ENCODE assay signal across 11 cellular contexts in the genomic region with DNA sequence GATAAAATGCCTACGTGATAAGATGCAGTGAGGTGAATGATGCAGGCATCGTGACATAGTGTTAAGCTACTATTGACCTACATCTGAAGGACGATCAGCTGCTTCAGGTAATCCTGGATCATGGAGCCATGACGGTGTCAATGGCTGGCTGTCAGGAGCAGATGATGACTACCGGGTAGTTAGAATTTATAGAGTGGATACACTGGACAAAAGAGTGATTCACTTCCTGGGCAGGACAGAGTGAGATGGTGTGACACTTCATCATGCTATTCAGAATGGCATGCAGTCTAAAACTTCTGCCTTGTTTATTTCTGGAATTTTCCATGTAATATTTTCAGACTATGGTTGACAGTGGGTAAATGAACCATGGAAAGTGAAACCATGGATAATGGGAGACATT. TPM values are rescaled to one million over a fixed set of nuclear protein-coding genes. Genes with fewer than 3 reads are reported as not detected.
A peak's percentile ranks its signal among the peaks of the same experiment; 100 is the strongest.
DNase-seq lines count a peak whose midpoint lies in the region; ATAC-seq, FAIRE-seq and TF ChIP-seq lines count a peak whose summit lies in the region.
"Had no signal": no experiment of that assay in that cellular context is flagged by ENCODE, and none has a peak within 500 bp of the region (broad histone marks: within the 10 kb centered on the region; RNA-seq: fewer than 3 reads in every experiment).

No MANE protein-coding gene starts in this region.

- H3K36me3 ChIP-seq in bronchial epithelial cell (ENCODE audit: control insufficient read depth, insufficient read depth, low read length), result no peaks in the 10 kb centered on the region
- H3K36me3 ChIP-seq: heart right ventricle had no signal

- peak; percentile 33; the same call in 1 of the 2 replicates for TF ChIP-seq EP300 in Ishikawa (IDR thresholded peaks at IDR 0.05; ENCODE audit: borderline replicate concordance)

- no peak overlapping the region for H3K4me3 ChIP-seq in bronchial epithelial cell (ENCODE audit: low read depth, low read length)
- H3K4me3 ChIP-seq: GM12878, heart right ventricle had no signal

- TF ChIP-seq CTCF in bronchial epithelial cell (IDR thresholded peaks at IDR 0.05; ENCODE audit: insufficient read depth, low read length, severe bottlenecking), result no peak

- TF ChIP-seq RAD21 in Ishikawa (IDR thresholded peaks at IDR 0.05; ENCODE audit: low read depth), result no peak

- FAIRE-seq in bronchial epithelial cell (lab: Jason Lieb, UNC), result peak; percentile 86
- FAIRE-seq: GM12878 had no signal

- no peak for ATAC-seq in GM18858 (IDR thresholded peaks at IDR 0.05; ENCODE audit: unreplicated experiment)
- ATAC-seq: GM12878, heart right ventricle had no signal

- H3K27me3 ChIP-seq in bronchial epithelial cell (ENCODE audit: control insufficient read depth, insufficient read depth, low read length), result no peaks in the 10 kb centered on the region
- H3K27me3 ChIP-seq: heart right ventricle had no signal

- DNase-seq in AG20443 (ENCODE audit: low spot score) (peak; percentile 67), bronchial epithelial cell (ENCODE audit: low read depth) (peak; percentile 93), kidney tubule cell (ENCODE audit: low spot score) (peak; percentile 93), retina (no peak), superior temporal gyrus (ENCODE audit: extremely low spot score) (no peak), NCI-H2196 treated with DMSO at 0.1 percent for 48 hours (lab: John Stamatoyannopoulos, UW; ENCODE audit: unreplicated experiment) (no peak)
- DNase-seq: heart right ventricle, NCI-H1694 treated with DMSO at 0.1 percent for 48 hours had no signal

TF ChIP-seq in Ishikawa, 13 proteins besides CTCF, POLR2A, EP300 and RAD21:
- TF ChIP-seq ZBTB7A (IDR thresholded peaks at IDR 0.05; ENCODE audit: low read depth), result no peak
- no peak for TF ChIP-seq USF1 (IDR thresholded peaks at IDR 0.05)
- TF ChIP-seq YY1 (IDR thresholded peaks at IDR 0.05; ENCODE audit: low read depth), result no peak
- no peak for TF ChIP-seq EGR1 (IDR thresholded peaks at IDR 0.05)
- no peak for TF ChIP-seq FOXM1 (IDR thresholded peaks at IDR 0.05; ENCODE audit: borderline replicate concordance, low read depth)
- TF ChIP-seq MAX (IDR thresholded peaks at IDR 0.05), result no peak
- TF ChIP-seq CEBPB (IDR thresholded peaks at IDR 0.05), result no peak
- TF ChIP-seq NFIC (IDR thresholded peaks at IDR 0.05), result no peak

RNA-seq across cellular contexts. Expression of gene METTL8, which starts 29.5 kb away (rescaled TPM):
- total RNA-seq in bronchial epithelial cell, result 15.0 and 33.7 TPM in 2 replicates

RNA-seq across cellular contexts. Expression of gene DCAF17, which starts 29.8 kb away (rescaled TPM):
- 16.3 and 18.2 TPM in 2 replicates for total RNA-seq in bronchial epithelial cell

Comparison
In these comparisons a context has a peak if more than half of its experiments do, and no peak if none do; other contexts are left out.
1. DNase-seq: peak in AG20443 (single experiment), bronchial epithelial cell (single experiment) and kidney tubule cell (single experiment); none in retina (single experiment), superior temporal gyrus (single experiment) and NCI-H2196 treated with DMSO at 0.1 percent for 48 hours (single experiment).